In the genomic region with DNA sequence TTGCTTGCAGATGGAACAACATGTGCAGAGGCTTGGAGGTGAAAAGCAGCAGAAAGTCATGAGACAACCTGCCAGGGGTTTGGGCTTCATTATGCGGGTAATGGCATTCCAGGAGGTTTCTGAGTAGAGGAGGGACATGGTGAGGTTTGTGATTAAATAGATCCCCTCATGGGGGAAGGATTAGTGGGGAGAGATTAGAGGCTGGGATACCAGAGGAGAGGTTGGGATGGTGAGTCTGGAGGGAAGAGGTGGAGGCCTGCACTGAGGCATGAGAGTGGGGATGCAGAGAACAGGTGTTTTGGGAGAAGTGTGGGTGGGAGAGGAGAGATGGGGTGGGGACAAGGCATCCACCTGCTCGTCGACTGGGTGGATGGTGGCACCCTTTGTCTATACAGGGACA, we compare ENCODE assay signal across 2 cellular contexts.
TF ChIP-seq lines count a peak whose summit lies in the region.

No MANE protein-coding gene starts in this region.

TF ChIP-seq in HEK293, 187 proteins besides CTCF, POLR2A, EP300 and RAD21:
- no peak for TF ChIP-seq ZNF221 (tag by site-specific recombination; IDR thresholded peaks at IDR 0.05; ENCODE audit: borderline replicate concordance)
- 0 out of 2 replicates have a peak, but pooled peaks have one; percentile 16 for TF ChIP-seq ZIC2 (tag by site-specific recombination; IDR thresholded peaks at IDR 0.05)

TF ChIP-seq in HepG2, 621 proteins besides CTCF, POLR2A, EP300 and RAD21:
- TF ChIP-seq, protein P1, sequence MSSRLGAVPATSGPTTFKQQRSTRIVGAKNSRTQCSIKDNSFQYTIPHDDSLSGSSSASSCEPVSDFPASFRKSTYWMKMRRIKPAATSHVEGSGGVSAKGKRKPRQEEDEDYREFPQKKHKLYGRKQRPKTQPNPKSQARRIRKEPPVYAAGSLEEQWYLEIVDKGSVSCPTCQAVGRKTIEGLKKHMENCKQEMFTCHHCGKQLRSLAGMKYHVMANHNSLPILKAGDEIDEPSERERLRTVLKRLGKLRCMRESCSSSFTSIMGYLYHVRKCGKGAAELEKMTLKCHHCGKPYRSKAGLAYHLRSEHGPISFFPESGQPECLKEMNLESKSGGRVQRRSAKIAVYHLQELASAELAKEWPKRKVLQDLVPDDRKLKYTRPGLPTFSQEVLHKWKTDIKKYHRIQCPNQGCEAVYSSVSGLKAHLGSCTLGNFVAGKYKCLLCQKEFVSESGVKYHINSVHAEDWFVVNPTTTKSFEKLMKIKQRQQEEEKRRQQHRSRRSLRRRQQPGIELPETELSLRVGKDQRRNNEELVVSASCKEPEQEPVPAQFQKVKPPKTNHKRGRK (CRISPR knock-in tag; IDR thresholded peaks at IDR 0.05), result no peak
- TF ChIP-seq BRCA1 (CRISPR knock-in tag; IDR thresholded peaks at IDR 0.05), result no peak
- no peak for TF ChIP-seq HNRNPLL (IDR thresholded peaks at IDR 0.05; ENCODE audit: low read depth, low read length, poor library complexity, severe bottlenecking)
- TF ChIP-seq, protein P2, sequence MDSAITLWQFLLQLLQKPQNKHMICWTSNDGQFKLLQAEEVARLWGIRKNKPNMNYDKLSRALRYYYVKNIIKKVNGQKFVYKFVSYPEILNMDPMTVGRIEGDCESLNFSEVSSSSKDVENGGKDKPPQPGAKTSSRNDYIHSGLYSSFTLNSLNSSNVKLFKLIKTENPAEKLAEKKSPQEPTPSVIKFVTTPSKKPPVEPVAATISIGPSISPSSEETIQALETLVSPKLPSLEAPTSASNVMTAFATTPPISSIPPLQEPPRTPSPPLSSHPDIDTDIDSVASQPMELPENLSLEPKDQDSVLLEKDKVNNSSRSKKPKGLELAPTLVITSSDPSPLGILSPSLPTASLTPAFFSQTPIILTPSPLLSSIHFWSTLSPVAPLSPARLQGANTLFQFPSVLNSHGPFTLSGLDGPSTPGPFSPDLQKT (CRISPR knock-in tag; IDR thresholded peaks at IDR 0.05; ENCODE audit: borderline replicate concordance), result no peak
- TF ChIP-seq ZBTB3 (CRISPR knock-in tag; IDR thresholded peaks at IDR 0.05; ENCODE audit: borderline replicate concordance, low read depth), result no peak
- no peak for TF ChIP-seq KLF9 (CRISPR knock-in tag; IDR thresholded peaks at IDR 0.05; ENCODE audit: low read depth)
- TF ChIP-seq SIN3B (IDR thresholded peaks at IDR 0.05; ENCODE audit: low read length), result no peak
